In the genomic region with DNA sequence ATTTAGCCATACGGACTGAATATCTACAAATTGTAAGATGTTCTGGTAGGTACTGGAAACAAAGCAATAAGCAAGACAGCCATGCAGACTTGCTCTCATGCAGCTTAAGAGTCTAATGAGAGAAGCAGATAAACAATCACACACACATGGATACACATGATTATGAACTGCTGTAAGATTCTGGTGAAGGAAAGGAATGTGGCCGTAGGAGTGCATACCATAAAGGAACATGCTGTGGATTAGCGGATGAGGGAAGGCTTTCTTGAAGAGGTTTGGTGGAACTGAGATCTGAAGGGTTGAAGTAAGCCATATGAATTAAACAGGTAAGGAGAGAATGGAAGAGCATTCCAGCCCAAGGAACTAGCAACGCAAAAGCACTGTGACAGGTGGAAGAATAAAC, we compare ENCODE assay signal across 20 cellular contexts. TPM values are rescaled to one million over a fixed set of nuclear protein-coding genes. Genes with fewer than 3 reads are reported as not detected.
DNase-seq lines count a peak whose midpoint lies in the region; ATAC-seq, FAIRE-seq and TF ChIP-seq lines count a peak whose summit lies in the region.
"Had no signal": no experiment of that assay in that cellular context is flagged by ENCODE, and none has a peak within 500 bp of the region (broad histone marks: within the 10 kb centered on the region; RNA-seq: fewer than 3 reads in every experiment).

No MANE protein-coding gene starts in this region.

- no CpG with 5 or more reads among the region's 4 CpGs for WGBS in mesendoderm (ENCODE audit: extremely low coverage, insufficient coverage, low lambda C conversion rate)

- no peak overlapping the region for H3K56ac ChIP-seq in mesendoderm (ENCODE audit: low read length)

- no peaks in the 10 kb centered on the region for H3K79me2 ChIP-seq in mesendoderm (ENCODE audit: control insufficient read depth, insufficient read depth, low read length)

- H4K8ac ChIP-seq in mesendoderm (ENCODE audit: low read depth, low read length): no peak overlapping the region

- no peak for DNase-seq in T-helper 17 cell
- no peak for DNase-seq in chondrocyte (ENCODE audit: low spot score)
- DNase-seq in mesendoderm: no peak
- DNase-seq in stimulated activated effector memory CD8-positive, alpha-beta T cell treated with anti-CD3 and anti-CD28 coated beads, Interleukin-12 subunit alpha, Interleukin-12 subunit beta, amount 100 ng/mL, for 72 hours (ENCODE audit: low spot score in 2 of 2): no peak
- DNase-seq in NCI-H524 treated with DMSO at 0.1 percent for 48 hours (lab: John Stamatoyannopoulos, UW): no peak
- DNase-seq in dedifferentiated amniotic fluid mesenchymal stem cell (ENCODE audit: extremely low spot score): no peak
- no peak for DNase-seq in GM12892 (ENCODE audit: insufficient read length)
- DNase-seq: Calu3; CD8-positive, alpha-beta T cell; DND-41; EL; HCEC 1CT had no signal

- no peak for TF ChIP-seq CTCF in chondrocyte (IDR thresholded peaks at IDR 0.05)

- H3K18ac ChIP-seq in mesendoderm (ENCODE audit: low read length): no peak overlapping the region

- H3K4me3 Mint-ChIP-seq in T-helper 17 cell (no peak overlapping the region), chondrocyte (ENCODE audit: unreplicated experiment) (no peak overlapping the region)
- H3K4me3 Mint-ChIP-seq in stimulated activated effector memory CD8-positive, alpha-beta T cell treated with anti-CD3 and anti-CD28 coated beads, Interleukin-12 subunit alpha, Interleukin-12 subunit beta, amount 100 ng/mL, for 72 hours: no peak overlapping the region
- H3K4me3 Mint-ChIP-seq: B cell; CD8-positive, alpha-beta T cell; GM23338 had no signal

- H3K27ac Mint-ChIP-seq in T-helper 17 cell: peak overlapping the region; percentile 81
- H3K27ac Mint-ChIP-seq in chondrocyte (ENCODE audit: unreplicated experiment): peak overlapping the region; percentile 18
- peak overlapping the region; percentile 2 for H3K27ac Mint-ChIP-seq in stimulated activated effector memory CD8-positive, alpha-beta T cell treated with anti-CD3 and anti-CD28 coated beads, Interleukin-12 subunit alpha, Interleukin-12 subunit beta, amount 100 ng/mL, for 72 hours
- H3K27ac Mint-ChIP-seq: B cell; CD8-positive, alpha-beta T cell; GM23338 had no signal

- FAIRE-seq in GM12892 (lab: Jason Lieb, UNC): no peak
- FAIRE-seq: GM12878, GM19239, H54, HepG2 had no signal

- H3K4me2 ChIP-seq in mesendoderm (ENCODE audit: low read length): no peak overlapping the region
- H3K4me2 ChIP-seq: BLaER1 treated with 17β-estradiol and CSF1 and Interleukin-3, amounts not matched to agents 10 nM and 100 nM; GM23338 had no signal

- H3K27me3 ChIP-seq in mesendoderm (ENCODE audit: insufficient read depth, low read length, poor library complexity): no peaks in the 10 kb centered on the region
- H3K27me3 ChIP-seq: BLaER1 treated with 17β-estradiol and CSF1 and Interleukin-3, amounts not matched to agents 10 nM and 100 nM had no signal

- no peak for TF ChIP-seq POLR2A in GM12892 (IDR thresholded peaks at IDR 0.05; ENCODE audit: low read depth, low read length)

- no peak overlapping the region for H2BK120ac ChIP-seq in mesendoderm (ENCODE audit: low read depth, low read length)

- H3K9me3 Mint-ChIP-seq in chondrocyte (ENCODE audit: low read depth): no peaks in the 10 kb centered on the region
- no peaks in the 10 kb centered on the region for H3K9me3 Mint-ChIP-seq in stimulated activated effector memory CD8-positive, alpha-beta T cell treated with anti-CD3 and anti-CD28 coated beads, Interleukin-12 subunit alpha, Interleukin-12 subunit beta, amount 100 ng/mL, for 72 hours
- H3K9me3 Mint-ChIP-seq: CD8-positive, alpha-beta T cell; GM23338; IgD-negative memory B cell had no signal

- no peaks in the 10 kb centered on the region for H3K27me3 Mint-ChIP-seq in T-helper 17 cell
- no peaks in the 10 kb centered on the region for H3K27me3 Mint-ChIP-seq in chondrocyte (ENCODE audit: low read depth)
- H3K27me3 Mint-ChIP-seq: B cell, IgD-negative memory B cell had no signal

- H3K4ac ChIP-seq in mesendoderm (ENCODE audit: low read depth, low read length): no peak overlapping the region

- no peak overlapping the region for H3K23ac ChIP-seq in mesendoderm (ENCODE audit: low read length)

- no peak overlapping the region for H3K9ac ChIP-seq in mesendoderm (ENCODE audit: low read length)
- H3K9ac ChIP-seq: BLaER1 treated with 17β-estradiol and CSF1 and Interleukin-3, amounts not matched to agents 10 nM and 100 nM had no signal

- H4K5ac ChIP-seq in mesendoderm (ENCODE audit: low read length): peak overlapping the region; percentile 19

- no peak overlapping the region for H2BK15ac ChIP-seq in mesendoderm (replicated peaks; ENCODE audit: low read depth)

- no peak overlapping the region for H2BK5ac ChIP-seq in mesendoderm (ENCODE audit: low read length)

- H3K36me3 Mint-ChIP-seq in T-helper 17 cell (ENCODE audit: low read depth): peaks cover 19% of the 10 kb centered on the region
- peaks cover 21% of the 10 kb centered on the region for H3K36me3 Mint-ChIP-seq in chondrocyte (ENCODE audit: low read depth)
- H3K36me3 Mint-ChIP-seq in stimulated activated effector memory CD8-positive, alpha-beta T cell treated with anti-CD3 and anti-CD28 coated beads, Interleukin-12 subunit alpha, Interleukin-12 subunit beta, amount 100 ng/mL, for 72 hours: peaks cover 100% of the 10 kb centered on the region

- no peak for ATAC-seq in T-helper 17 cell
- ATAC-seq in stimulated activated effector memory CD8-positive, alpha-beta T cell treated with anti-CD3 and anti-CD28 coated beads, Interleukin-12 subunit alpha, Interleukin-12 subunit beta, amount 100 ng/mL, for 72 hours: no peak
- ATAC-seq: CD8-positive, alpha-beta T cell; GM12878; GM23338; HepG2 had no signal

- H3K9me3 ChIP-seq in T-helper 17 cell (ENCODE audit: control insufficient read depth, low read length, poor library complexity, severe bottlenecking): no peaks in the 10 kb centered on the region
- H3K9me3 ChIP-seq: BLaER1 treated with 17β-estradiol and CSF1 and Interleukin-3, amounts not matched to agents 10 nM and 100 nM had no signal

- no peaks in the 10 kb centered on the region for H3K79me1 ChIP-seq in mesendoderm (ENCODE audit: low read length)

- no peak overlapping the region for H3K4me3 ChIP-seq in mesendoderm (ENCODE audit: low read length)
- H3K4me3 ChIP-seq: BLaER1 treated with 17β-estradiol and CSF1 and Interleukin-3, amounts not matched to agents 10 nM and 100 nM; GM12878; GM23338 had no signal

- no peaks in the 10 kb centered on the region for H3K4me1 ChIP-seq in mesendoderm (ENCODE audit: control insufficient read depth, low read depth, low read length)

- peaks cover 5% of the 10 kb centered on the region for H3K36me3 ChIP-seq in mesendoderm (ENCODE audit: control insufficient read depth, insufficient read depth, low read length)

- no peak overlapping the region for H3K27ac ChIP-seq in mesendoderm (ENCODE audit: low read depth, low read length)
- H3K27ac ChIP-seq: BLaER1 treated with 17β-estradiol and CSF1 and Interleukin-3, amounts not matched to agents 10 nM and 100 nM had no signal

- no peak overlapping the region for H2AK5ac ChIP-seq in mesendoderm (ENCODE audit: low read length)

- H3K4me1 Mint-ChIP-seq in T-helper 17 cell (peaks cover 12% of the 10 kb centered on the region), chondrocyte (ENCODE audit: low read depth) (peaks cover 7% of the 10 kb centered on the region)
- peaks cover 6% of the 10 kb centered on the region for H3K4me1 Mint-ChIP-seq in stimulated activated effector memory CD8-positive, alpha-beta T cell treated with anti-CD3 and anti-CD28 coated beads, Interleukin-12 subunit alpha, Interleukin-12 subunit beta, amount 100 ng/mL, for 72 hours

RNA-seq across cellular contexts. Expression of gene CCDC93, which starts 13.8 kb away (rescaled TPM):
- total RNA-seq in T-helper 17 cell: 10 to 100 TPM; 51.6 to 58.2 TPM
- total RNA-seq in chondrocyte: 22.0 to 22.8 TPM (median 22.3 TPM) in 3 replicates
- polyA plus RNA-seq in mesendoderm (2013, experiment 1 of 2): 9.4 TPM
- polyA plus RNA-seq in mesendoderm (2013, experiment 2 of 2): 11.3 TPM
- polyA plus RNA-seq in GM12892 (2012; ENCODE audit: missing spikeins): 9.9 TPM

Comparison
In these comparisons a context has a peak if more than half of its experiments do, and no peak if none do; other contexts are left out.
1. H3K27ac Mint-ChIP-seq: peak in every context shown above with its lines; median percentile 81 in T-helper 17 cell; 18 in chondrocyte; 2 in stimulated activated effector memory CD8-positive, alpha-beta T cell treated with anti-CD3 and anti-CD28 coated beads, Interleukin-12 subunit alpha, Interleukin-12 subunit beta, amount 100 ng/mL, for 72 hours.